Comparison of ENCODE assay signal across 7 cellular contexts in the genomic region with DNA sequence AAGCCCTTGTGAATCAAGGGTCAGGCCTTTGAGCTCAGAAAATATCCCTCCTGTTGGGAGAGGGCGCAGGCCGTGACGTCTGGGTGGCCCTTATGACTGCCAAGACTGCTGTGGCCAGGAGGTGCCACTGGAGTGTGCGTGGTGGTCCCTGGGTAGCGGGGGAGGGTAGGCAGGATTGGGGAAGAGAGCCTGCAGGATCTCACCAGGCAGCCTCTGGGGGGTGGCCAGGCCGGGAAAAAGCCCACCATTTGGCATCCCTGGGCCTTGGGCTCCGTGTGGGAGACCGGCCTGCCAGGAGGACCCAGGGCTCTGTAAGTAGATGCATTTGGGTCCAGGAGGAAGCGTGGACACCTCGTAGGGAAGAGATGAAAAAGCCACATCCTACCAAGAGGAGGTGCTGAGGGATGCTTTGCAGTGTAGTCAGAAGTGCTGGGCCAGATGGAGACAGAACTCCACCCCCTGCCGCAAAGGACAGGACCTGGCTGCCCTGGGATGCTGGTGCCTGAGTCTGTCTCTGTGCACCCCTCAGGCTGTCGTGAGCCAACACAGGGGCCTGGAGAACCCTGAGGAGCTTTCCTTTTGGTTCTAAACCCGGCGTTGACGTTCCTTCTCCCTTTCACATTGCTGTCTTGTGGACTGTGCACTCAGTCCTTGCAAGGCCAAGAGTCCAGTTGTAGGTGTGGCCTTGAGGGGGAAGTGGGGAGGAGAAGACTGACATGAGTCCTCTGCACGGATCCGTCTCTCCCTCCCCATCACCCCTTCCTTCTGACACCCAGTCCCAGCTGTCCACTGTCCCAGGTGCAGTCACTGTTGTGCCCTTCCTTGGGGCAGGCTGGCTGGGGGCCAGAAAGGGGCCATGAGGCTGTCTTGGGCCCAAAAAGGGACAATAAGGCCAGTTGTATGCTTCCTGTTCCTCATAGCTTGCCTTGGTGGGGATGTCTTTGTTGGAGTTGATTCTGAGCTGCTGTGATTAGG. TPM values are rescaled to one million over a fixed set of nuclear protein-coding genes. Genes with fewer than 3 reads are reported as not detected.
DNase-seq lines count a peak whose midpoint lies in the region; ATAC-seq, FAIRE-seq and TF ChIP-seq lines count a peak whose summit lies in the region.

No MANE protein-coding gene starts in this region.

- intact Hi-C loops in activated T-helper 1 cell treated with anti-CD3 and anti-CD28 coated beads, Interleukin-12 subunit alpha, Interleukin-12 subunit beta, Interleukin-2, Interleukin-4 antibody, amounts not matched to agents 30 ng/mL and 10 ng/mL and 1 ng/mL, durations not matched to agents 14 hours and 24 hours and 36 hours (cut with micrococcal nuclease): loop anchor here (1.0 kb wide), 1 partner anchor 90 kb away; a partner anchor contains a TSS

- H3K9me3 Mint-ChIP-seq in activated T-helper 1 cell treated with anti-CD3 and anti-CD28 coated beads, Interleukin-12 subunit alpha, Interleukin-12 subunit beta, Interleukin-2, Interleukin-4 antibody, amounts not matched to agents 30 ng/mL and 10 ng/mL and 1 ng/mL, durations not matched to agents 14 hours and 24 hours and 36 hours: no peaks in the 10 kb centered on the region

- TF ChIP-seq CTCF in OCI-LY3 (IDR thresholded peaks at IDR 0.05; ENCODE audit: low read depth, low read length) (no peak), hepatocyte (IDR thresholded peaks at IDR 0.05; ENCODE audit: poor library complexity) (no peak)

- H3K4me1 Mint-ChIP-seq in activated T-helper 1 cell treated with anti-CD3 and anti-CD28 coated beads, Interleukin-12 subunit alpha, Interleukin-12 subunit beta, Interleukin-2, Interleukin-4 antibody, amounts not matched to agents 30 ng/mL and 10 ng/mL and 1 ng/mL, durations not matched to agents 14 hours and 24 hours and 36 hours (ENCODE audit: low read depth): peaks cover 18% of the 10 kb centered on the region

- no peaks in the 10 kb centered on the region for H3K9me2 ChIP-seq in hepatocyte (replicated peaks; ENCODE audit: insufficient read depth)

- H2AFZ ChIP-seq in OCI-LY3 (ENCODE audit: low read depth, low read length) (no peak overlapping the region), hepatocyte (no peak overlapping the region)

- H3K4me1 ChIP-seq in OCI-LY3 (ENCODE audit: low read length) (peaks cover 12% of the 10 kb centered on the region), hepatocyte (ENCODE audit: insufficient read depth) (peaks cover 4% of the 10 kb centered on the region), small intestine (ENCODE audit: control insufficient read depth in 2 of 2, insufficient read depth in 1 of 2, low read depth in 1 of 2, low read length in 1 of 2) (peaks cover 0 to 8% of the 10 kb centered on the region in 2 donors)

- H3K36me3 ChIP-seq in OCI-LY3 (replicated peaks; ENCODE audit: low read depth, low read length): peaks cover 43% of the 10 kb centered on the region
- H3K36me3 ChIP-seq in hepatocyte (replicated peaks; ENCODE audit: insufficient read depth, low read depth): no peaks in the 10 kb centered on the region
- H3K36me3 ChIP-seq in small intestine (ENCODE audit: control insufficient read depth in 2 of 2, insufficient read depth in 2 of 2, low read length in 2 of 2): peaks cover 3 to 4% of the 10 kb centered on the region in 2 donors

- peaks cover 49% of the 10 kb centered on the region for H3K79me2 ChIP-seq in OCI-LY3 (ENCODE audit: low read length)
- peaks cover 3% of the 10 kb centered on the region for H3K79me2 ChIP-seq in hepatocyte

- H3K9me3 ChIP-seq in OCI-LY3 (ENCODE audit: insufficient read depth, low read length): no peaks in the 10 kb centered on the region
- no peaks in the 10 kb centered on the region for H3K9me3 ChIP-seq in hepatocyte (ENCODE audit: low read depth)
- H3K9me3 ChIP-seq in small intestine (ENCODE audit: control insufficient read depth, low read depth): no peaks in the 10 kb centered on the region

- H3K27me3 ChIP-seq in OCI-LY3 (ENCODE audit: low read depth, low read length): no peaks in the 10 kb centered on the region
- H3K27me3 ChIP-seq in hepatocyte: no peaks in the 10 kb centered on the region
- no peaks in the 10 kb centered on the region for H3K27me3 ChIP-seq in small intestine (ENCODE audit: control insufficient read depth in 2 of 2, insufficient read depth in 2 of 2, low read length in 2 of 2)

- WGBS in hepatocyte (ENCODE audit: low lambda C conversion rate, missing lambda C conversion rate): 88% methylated on average over 17 of the region's 17 CpGs
- WGBS in small intestine, 3 donors: 66 to 74% (median 69%) methylated on average over 17 of the region's 17 CpGs

- no peak overlapping the region for H3K4me3 ChIP-seq in OCI-LY3 (ENCODE audit: low read length)
- no peak overlapping the region for H3K4me3 ChIP-seq in hepatocyte
- no peak overlapping the region for H3K4me3 ChIP-seq in small intestine (ENCODE audit: low read depth in 1 of 2, low read length in 2 of 2)

- no peak overlapping the region for H3K27ac Mint-ChIP-seq in activated T-helper 1 cell treated with anti-CD3 and anti-CD28 coated beads, Interleukin-12 subunit alpha, Interleukin-12 subunit beta, Interleukin-2, Interleukin-4 antibody, amounts not matched to agents 30 ng/mL and 10 ng/mL and 1 ng/mL, durations not matched to agents 14 hours and 24 hours and 36 hours

- H3K4me2 ChIP-seq in OCI-LY3 (ENCODE audit: low read length) (0 out of 2 replicates have a peak overlapping the region, but pooled peaks have one; percentile 11), hepatocyte (no peak overlapping the region)

- H3K27ac ChIP-seq in OCI-LY3 (ENCODE audit: low read length) (no peak overlapping the region), hepatocyte (peak overlapping the region; percentile 41), small intestine (ENCODE audit: low read depth in 1 of 2, low read length in 1 of 2) (no peak overlapping the region)

- no peak for DNase-seq in hepatocyte (ENCODE audit: low spot score)
- peak; percentile 83 for DNase-seq in small intestine
- DNase-seq in NCI-H146 treated with DMSO at 0.1 percent for 48 hours (lab: John Stamatoyannopoulos, UW; ENCODE audit: unreplicated experiment): no peak
- DNase-seq in iPS-NIHi11 (ENCODE audit: low spot score): no peak
- no peak for DNase-seq in activated T-helper 1 cell treated with anti-CD3 and anti-CD28 coated beads, Interleukin-12 subunit alpha, Interleukin-12 subunit beta, Interleukin-2, Interleukin-4 antibody, amounts not matched to agents 30 ng/mL and 10 ng/mL and 1 ng/mL, durations not matched to agents 14 hours and 24 hours and 36 hours (ENCODE audit: low spot score)

- no peaks in the 10 kb centered on the region for H3K36me3 Mint-ChIP-seq in activated T-helper 1 cell treated with anti-CD3 and anti-CD28 coated beads, Interleukin-12 subunit alpha, Interleukin-12 subunit beta, Interleukin-2, Interleukin-4 antibody, amounts not matched to agents 30 ng/mL and 10 ng/mL and 1 ng/mL, durations not matched to agents 14 hours and 24 hours and 36 hours (ENCODE audit: low read depth)

- no peak for FAIRE-seq in small intestine (lab: Jason Lieb, UNC)

- peaks cover 2% of the 10 kb centered on the region for H3K27me3 Mint-ChIP-seq in activated T-helper 1 cell treated with anti-CD3 and anti-CD28 coated beads, Interleukin-12 subunit alpha, Interleukin-12 subunit beta, Interleukin-2, Interleukin-4 antibody, amounts not matched to agents 30 ng/mL and 10 ng/mL and 1 ng/mL, durations not matched to agents 14 hours and 24 hours and 36 hours (ENCODE audit: insufficient read depth)

- no peak overlapping the region for H3K4me3 Mint-ChIP-seq in activated T-helper 1 cell treated with anti-CD3 and anti-CD28 coated beads, Interleukin-12 subunit alpha, Interleukin-12 subunit beta, Interleukin-2, Interleukin-4 antibody, amounts not matched to agents 30 ng/mL and 10 ng/mL and 1 ng/mL, durations not matched to agents 14 hours and 24 hours and 36 hours

- H4K20me1 ChIP-seq in OCI-LY3 (ENCODE audit: insufficient read depth, low read length) (peaks cover 74% of the 10 kb centered on the region), hepatocyte (ENCODE audit: insufficient read depth, poor library complexity, severe bottlenecking) (no peaks in the 10 kb centered on the region)

- no peak overlapping the region for H3K9ac ChIP-seq in OCI-LY3 (ENCODE audit: low read length)

- peak; percentile 12 for ATAC-seq in GM18870 (IDR thresholded peaks at IDR 0.05; ENCODE audit: unreplicated experiment)

RNA-seq across cellular contexts. Expression of a gene that starts 12.7 kb away (rescaled TPM):
- total RNA-seq in hepatocyte: 25.8 and 31.8 TPM in 2 replicates
- polyA plus RNA-seq in hepatocyte (17.5 and 22.2 TPM in 2 replicates), small intestine (10 to 100 TPM; 12.2 to 22.1 (median 15.4) TPM)
- total RNA-seq in activated T-helper 1 cell treated with anti-CD3 and anti-CD28 coated beads, Interleukin-12 subunit alpha, Interleukin-12 subunit beta, Interleukin-2, Interleukin-4 antibody, amounts not matched to agents 30 ng/mL and 10 ng/mL and 1 ng/mL, durations not matched to agents 14 hours and 24 hours and 36 hours: 59.4 and 60.2 TPM in 2 replicates

RNA-seq across cellular contexts. Expression of a gene that starts 31.0 kb away (rescaled TPM):
- 231 and 271 TPM in 2 replicates for total RNA-seq in hepatocyte
- polyA plus RNA-seq in hepatocyte: 144 and 170 TPM in 2 replicates
- polyA plus RNA-seq in small intestine: 100 to 1,000 TPM; 471 to 709 (median 539) TPM
- total RNA-seq in activated T-helper 1 cell treated with anti-CD3 and anti-CD28 coated beads, Interleukin-12 subunit alpha, Interleukin-12 subunit beta, Interleukin-2, Interleukin-4 antibody, amounts not matched to agents 30 ng/mL and 10 ng/mL and 1 ng/mL, durations not matched to agents 14 hours and 24 hours and 36 hours: 387 and 390 TPM in 2 replicates

RNA-seq across cellular contexts. Expression of a gene that starts 32.6 kb away (rescaled TPM):
- 20.0 and 22.3 TPM in 2 replicates for total RNA-seq in hepatocyte
- polyA plus RNA-seq in hepatocyte (5.5 and 7.0 TPM in 2 replicates), small intestine (10 to 100 TPM; 11.1 to 21.6 (median 12.7) TPM)
- total RNA-seq in activated T-helper 1 cell treated with anti-CD3 and anti-CD28 coated beads, Interleukin-12 subunit alpha, Interleukin-12 subunit beta, Interleukin-2, Interleukin-4 antibody, amounts not matched to agents 30 ng/mL and 10 ng/mL and 1 ng/mL, durations not matched to agents 14 hours and 24 hours and 36 hours: 1.2 TPM in 2 replicates

RNA-seq across cellular contexts. Expression of a gene that starts 43.2 kb away (rescaled TPM):
- total RNA-seq in hepatocyte: 82.9 and 84.0 TPM in 2 replicates
- polyA plus RNA-seq in hepatocyte (117 and 118 TPM in 2 replicates), small intestine (100 to 1,000 TPM; 179 to 186 (median 183) TPM)
- 98.7 and 101 TPM in 2 replicates for total RNA-seq in activated T-helper 1 cell treated with anti-CD3 and anti-CD28 coated beads, Interleukin-12 subunit alpha, Interleukin-12 subunit beta, Interleukin-2, Interleukin-4 antibody, amounts not matched to agents 30 ng/mL and 10 ng/mL and 1 ng/mL, durations not matched to agents 14 hours and 24 hours and 36 hours
